10 cellular contexts compared by ENCODE assay signal in genomic region chr4:40908297-40908696, GRCh38.
DNase-seq lines count a peak whose midpoint lies in the region; TF ChIP-seq lines count a peak whose summit lies in the region.
"Had no signal": no experiment of that assay in that cellular context is flagged by ENCODE, and none has a peak within 500 bp of the region (broad histone marks: within the 10 kb centered on the region; RNA-seq: fewer than 3 reads in every experiment).

No MANE protein-coding gene starts in this region.

- H3K4me1 Mint-ChIP-seq in H9, result peaks cover 5 to 11% of the 10 kb centered on the region in 2 experiments
- H3K4me1 Mint-ChIP-seq in activated CD4-positive, alpha-beta memory T cell treated with anti-CD3 and anti-CD28 coated beads, Interleukin-2, amount 10 ng/mL, durations not matched to agents 7 days and 5 days, result peaks cover 13% of the 10 kb centered on the region

- H3K4me3 ChIP-seq in BLaER1 (no peak overlapping the region), SK-N-SH (ENCODE audit: low read depth in 2 of 2, low read length in 1 of 2) (peak overlapping the region in 1 of 2 experiments; percentile 43; a peak in 1 of 4 replicates), BE2C (ENCODE audit: low read depth, low read length) (no peak overlapping the region)

- no peak overlapping the region for H3K14ac ChIP-seq in H9 (ENCODE audit: insufficient read depth, low read length)

- H3K9ac ChIP-seq in BLaER1, result peak overlapping the region; percentile 31; the same call in 1 of the 2 replicates
- no peak overlapping the region for H3K9ac ChIP-seq in H9 (ENCODE audit: extremely low read depth, insufficient read length, low read length)
- H3K9ac ChIP-seq in SK-N-SH, result no peak overlapping the region; the same call in 1 of the 2 replicates

- no peak overlapping the region for H2BK12ac ChIP-seq in H9 (ENCODE audit: insufficient read length, low read depth, low read length)

- H2BK5ac ChIP-seq in H9 (ENCODE audit: insufficient read length, low read length), result no peak overlapping the region

- H2BK15ac ChIP-seq in H9 (ENCODE audit: low read depth, low read length), result no peak overlapping the region

- no peak overlapping the region for H2AK5ac ChIP-seq in H9 (ENCODE audit: insufficient read length, low read length)

- H3K18ac ChIP-seq in H9 (ENCODE audit: insufficient read length, low read depth, low read length), result no peak overlapping the region

- H3K9me3 ChIP-seq in BLaER1 (no peaks in the 10 kb centered on the region), H9 (ENCODE audit: control insufficient read depth, low read depth, low read length) (no peaks in the 10 kb centered on the region), SK-N-SH (no peaks in the 10 kb centered on the region), BE2C (no peaks in the 10 kb centered on the region)

- TF ChIP-seq CTCF in H9 (conservative IDR thresholded peaks at IDR 0.05), result no peak
- no peak for TF ChIP-seq CTCF in SK-N-SH (IDR thresholded peaks at IDR 0.05)
- TF ChIP-seq CTCF in BE2C (IDR thresholded peaks at IDR 0.05; ENCODE audit: low read depth, low read length), result no peak

- H3K36me3 ChIP-seq in BLaER1 (no peaks in the 10 kb centered on the region), SK-N-SH (replicated peaks in 1 of 2; ENCODE audit: control insufficient read depth in 1 of 2, insufficient read depth in 2 of 2, low read length in 1 of 2) (peaks cover 0 to 9% of the 10 kb centered on the region in 2 experiments), BE2C (no peaks in the 10 kb centered on the region)

- H3K9me2 ChIP-seq in SK-N-SH, result no peaks in the 10 kb centered on the region

- H3K23ac ChIP-seq in H9 (ENCODE audit: insufficient read length, low read depth, low read length), result no peak overlapping the region

- H3K36me3 Mint-ChIP-seq in H9 (ENCODE audit: insufficient read depth in 1 of 3, low read depth in 3 of 3), result no peaks in the 10 kb centered on the region; a peak in 1 of 7 replicates
- H3K36me3 Mint-ChIP-seq in activated CD4-positive, alpha-beta memory T cell treated with anti-CD3 and anti-CD28 coated beads, Interleukin-2, amount 10 ng/mL, durations not matched to agents 7 days and 5 days (ENCODE audit: low read depth), result no peaks in the 10 kb centered on the region
- H3K36me3 Mint-ChIP-seq: naive thymus-derived CD4-positive, alpha-beta T cell had no signal

- no peak overlapping the region for H3K4me3 Mint-ChIP-seq in H9
- H3K4me3 Mint-ChIP-seq in activated CD4-positive, alpha-beta memory T cell treated with anti-CD3 and anti-CD28 coated beads, Interleukin-2, amount 10 ng/mL, durations not matched to agents 7 days and 5 days, result no peak overlapping the region
- H3K4me3 Mint-ChIP-seq: naive thymus-derived CD4-positive, alpha-beta T cell had no signal

- H3K4ac ChIP-seq in H9 (ENCODE audit: low read depth, low read length), result no peak overlapping the region

- no peak overlapping the region for H4K5ac ChIP-seq in H9 (ENCODE audit: insufficient read length, low read depth, low read length)

- TF ChIP-seq RAD21 in SK-N-SH (IDR thresholded peaks at IDR 0.05; ENCODE audit: low read length), result no peak

- H4K8ac ChIP-seq in H9 (replicated peaks; ENCODE audit: insufficient read length, low read depth, low read length), result no peak overlapping the region

- DNase-seq in H9 (peak; percentile 76), SK-N-SH (no peak), left kidney (ENCODE audit: low read depth, low spot score) (peak; percentile 20), ACHN (no peak), germinal center (ENCODE audit: low spot score) (no peak), BE2C (no peak)
- DNase-seq in activated CD4-positive, alpha-beta memory T cell treated with anti-CD3 and anti-CD28 coated beads, Interleukin-2, amount 10 ng/mL, durations not matched to agents 7 days and 5 days, result no peak
- DNase-seq: GOT3 had no signal

- peak overlapping the region; percentile 61; the same call in 1 of the 2 replicates for H3K27ac ChIP-seq in BLaER1
- H3K27ac ChIP-seq in H9 (ENCODE audit: insufficient read length, low read depth, low read length), result no peak overlapping the region
- peak overlapping the region; percentile 83 to 92 for H3K27ac ChIP-seq in SK-N-SH (ENCODE audit: low read depth in 2 of 2, low read length in 1 of 2)

- TF ChIP-seq EP300 in SK-N-SH (IDR thresholded peaks at IDR 0.05; ENCODE audit: borderline replicate concordance in 1 of 2, low read depth in 1 of 2, low read length in 1 of 2), result no peak

- no peak overlapping the region for H2BK120ac ChIP-seq in H9 (ENCODE audit: low read depth, low read length, poor library complexity, severe bottlenecking)

- POLR2A ChIA-PET in SK-N-SH (lab: Yijun Ruan, JAX), result interaction anchor here (0.6 kb wide), 1 partner anchor 562 kb away, joined by 4 read pairs; no protein-coding TSS in a partner anchor
- POLR2A ChIA-PET in activated CD4-positive, alpha-beta memory T cell treated with anti-CD3 and anti-CD28 coated beads, Interleukin-2, amount 10 ng/mL, durations not matched to agents 7 days and 5 days (lab: Charles Lee), result no interaction called here

- no peaks in the 10 kb centered on the region for H3K9me3 Mint-ChIP-seq in H9
- H3K9me3 Mint-ChIP-seq in activated CD4-positive, alpha-beta memory T cell treated with anti-CD3 and anti-CD28 coated beads, Interleukin-2, amount 10 ng/mL, durations not matched to agents 7 days and 5 days, result no peaks in the 10 kb centered on the region
- H3K9me3 Mint-ChIP-seq: naive thymus-derived CD4-positive, alpha-beta T cell had no signal

- H3F3A ChIP-seq in SK-N-SH (replicated peaks; ENCODE audit: insufficient read depth), result peaks cover 27% of the 10 kb centered on the region

- H4K20me1 ChIP-seq in BLaER1 (no peaks in the 10 kb centered on the region), H9 (ENCODE audit: control insufficient read depth, insufficient read depth, insufficient read length) (no peaks in the 10 kb centered on the region), SK-N-SH (ENCODE audit: insufficient read depth) (0 out of 2 replicates have a peak, but pooled peaks cover 3% of the 10 kb centered on the region)

- in situ Hi-C loops in ACHN (cut with HindIII; ENCODE audit: low pct_ligation_motif_present, low pct_unique_long_range_greater_than_20kb, low sequenced_read_pairs), result no loop called here

- no peak overlapping the region for H2AFZ ChIP-seq in H9 (ENCODE audit: low read length)
- H2AFZ ChIP-seq in SK-N-SH (ENCODE audit: low read depth), result no peak overlapping the region

- H3K4me2 ChIP-seq in BLaER1, result peak overlapping the region; percentile 84
- no peak overlapping the region for H3K4me2 ChIP-seq in H9 (ENCODE audit: insufficient read depth, insufficient read length, low read length)
- peak overlapping the region; percentile 67; the same call in 1 of the 2 replicates for H3K4me2 ChIP-seq in SK-N-SH

- H3K4me1 ChIP-seq in BLaER1 (peaks cover 36% of the 10 kb centered on the region), H9 (ENCODE audit: insufficient read depth, low read length) (no peaks in the 10 kb centered on the region; the same call in 1 of the 2 replicates), SK-N-SH (ENCODE audit: control insufficient read depth in 1 of 2, insufficient read depth in 2 of 2, low read depth in 1 of 2, low read length in 1 of 2) (peaks cover 13 to 24% of the 10 kb centered on the region in 2 experiments), BE2C (peaks cover 5% of the 10 kb centered on the region)

- H3K27me3 ChIP-seq in BLaER1 (no peaks in the 10 kb centered on the region), H9 (ENCODE audit: insufficient read depth, low read length) (no peaks in the 10 kb centered on the region), SK-N-SH (ENCODE audit: insufficient read depth) (no peaks in the 10 kb centered on the region), BE2C (no peaks in the 10 kb centered on the region)

- no peak overlapping the region for H4K91ac ChIP-seq in H9 (ENCODE audit: insufficient read length, low read depth, low read length)

- H3K23me2 ChIP-seq in H9 (ENCODE audit: insufficient read length, low read depth, low read length, poor library complexity, severe bottlenecking), result no peaks in the 10 kb centered on the region

- H3T11ph ChIP-seq in H9 (ENCODE audit: low read length), result no peak overlapping the region

- CTCF ChIA-PET in SK-N-SH (lab: Yijun Ruan, JAX), result interaction anchor here (0.7 to 14.0 kb wide), 19 partner anchors 9 to 348 kb away, joined by 3 to 192 read pairs (median 5); partner anchors contain the start of genes APBB2 and UCHL1
- CTCF ChIA-PET in activated CD4-positive, alpha-beta memory T cell treated with anti-CD3 and anti-CD28 coated beads, Interleukin-2, amount 10 ng/mL, durations not matched to agents 7 days and 5 days (lab: Charles Lee), result interaction anchor here (1.2 to 10.1 kb wide), 4 partner anchors 8 to 15 kb away, joined by 3 to 74 read pairs (median 7); no protein-coding TSS in a partner anchor

- peak overlapping the region in 1 of 3 experiments; percentile 76; a peak in 2 of 7 replicates for H3K27ac Mint-ChIP-seq in H9
- H3K27ac Mint-ChIP-seq in activated CD4-positive, alpha-beta memory T cell treated with anti-CD3 and anti-CD28 coated beads, Interleukin-2, amount 10 ng/mL, durations not matched to agents 7 days and 5 days, result no peak overlapping the region

- WGBS in H9 (ENCODE audit: extremely low coverage, insufficient read length, low lambda C conversion rate), result no CpG with 5 or more reads among the region's 12 CpGs
- 86% methylated on average over 5 of the region's 12 CpGs for WGBS in SK-N-SH (ENCODE audit: low lambda C conversion rate)

- H3K79me1 ChIP-seq in H9 (ENCODE audit: insufficient read depth, low read depth, low read length, poor library complexity, severe bottlenecking), result no peaks in the 10 kb centered on the region

- H3K79me2 ChIP-seq in H9 (ENCODE audit: insufficient read depth, low read length) (no peaks in the 10 kb centered on the region), SK-N-SH (ENCODE audit: insufficient read depth) (0 out of 2 replicates have a peak, but pooled peaks cover 5% of the 10 kb centered on the region)

- H3K56ac ChIP-seq in H9 (ENCODE audit: insufficient read length, low read depth, low read length), result no peak overlapping the region

- no peak overlapping the region for H2BK20ac ChIP-seq in H9 (ENCODE audit: low read depth, low read length, poor library complexity, severe bottlenecking)

- H3K27me3 Mint-ChIP-seq in H9 (ENCODE audit: low read depth), result no peaks in the 10 kb centered on the region
- no peaks in the 10 kb centered on the region for H3K27me3 Mint-ChIP-seq in activated CD4-positive, alpha-beta memory T cell treated with anti-CD3 and anti-CD28 coated beads, Interleukin-2, amount 10 ng/mL, durations not matched to agents 7 days and 5 days
- H3K27me3 Mint-ChIP-seq: naive thymus-derived CD4-positive, alpha-beta T cell had no signal

TF ChIP-seq in SK-N-SH, 30 proteins besides CTCF, POLR2A, EP300 and RAD21 (continues in another document):
- TF ChIP-seq RCOR1 (IDR thresholded peaks at IDR 0.05; ENCODE audit: low read length) (no peak), MEF2A (IDR thresholded peaks at IDR 0.05; ENCODE audit: borderline replicate concordance, low read depth) (no peak)

Comparison
In these comparisons a context has a peak if more than half of its experiments do, and no peak if none do; other contexts are left out.
1. DNase-seq: peak in H9 (single experiment) and left kidney (single experiment); none in SK-N-SH (single experiment), ACHN (single experiment), germinal center (single experiment), activated CD4-positive, alpha-beta memory T cell treated with anti-CD3 and anti-CD28 coated beads, Interleukin-2, amount 10 ng/mL, durations not matched to agents 7 days and 5 days (single experiment) and BE2C (single experiment).